ENCODE assay signal across 8 cellular contexts in the genomic region with DNA sequence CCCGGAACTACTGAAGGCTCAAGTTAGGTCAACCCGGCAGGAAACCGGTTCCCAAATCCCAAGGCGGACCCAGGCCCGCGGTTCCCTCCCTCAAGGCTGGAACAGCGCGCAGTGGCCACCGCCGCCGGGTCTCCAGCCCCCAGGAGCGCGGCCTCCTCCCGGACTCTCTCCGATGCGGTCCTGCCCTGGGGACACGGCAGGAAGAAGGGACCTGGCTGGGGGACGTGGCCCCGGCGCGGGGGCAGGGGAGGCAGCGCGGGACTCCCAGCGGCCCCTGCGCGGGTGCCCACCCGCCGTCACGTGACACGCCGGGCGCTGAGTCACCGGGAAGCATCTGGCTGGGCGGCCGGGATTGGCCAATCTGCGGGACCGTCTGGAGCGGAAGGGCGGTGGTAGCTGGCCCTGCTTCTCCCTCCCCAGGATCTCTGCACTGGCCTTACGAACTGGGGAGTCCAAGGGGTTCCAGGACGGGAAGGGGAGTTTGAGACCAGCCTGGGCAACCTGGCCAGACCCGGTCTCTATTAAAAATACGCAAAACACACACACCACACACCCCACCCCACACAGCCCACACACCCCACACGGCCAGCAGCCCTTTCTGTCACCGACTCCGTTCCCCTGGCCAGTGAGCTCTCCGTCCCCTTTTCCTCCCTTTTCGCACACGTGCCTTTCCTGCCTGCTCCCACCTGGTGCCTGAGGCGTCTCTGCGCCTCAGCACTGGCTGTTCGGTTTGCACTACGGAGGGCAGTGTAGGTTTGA. TPM values are rescaled to one million over a fixed set of nuclear protein-coding genes. Genes with fewer than 3 reads are reported as not detected.
DNase-seq lines count a peak whose midpoint lies in the region; ATAC-seq and TF ChIP-seq lines count a peak whose summit lies in the region.

No MANE protein-coding gene starts in this region.

- H4K20me1 ChIP-seq in BLaER1 = no peaks in the 10 kb centered on the region

- H3K4me1 ChIP-seq in BLaER1 (peaks cover 71% of the 10 kb centered on the region), liver (ENCODE audit: control insufficient read depth in 4 of 4, insufficient read depth in 4 of 4, low read length in 3 of 4) (peaks cover 7 to 27% (median 20%) of the 10 kb centered on the region in 4 donors)

- ATAC-seq in GM19324 (IDR thresholded peaks at IDR 0.05; ENCODE audit: low FRiP score, unreplicated experiment) (peak; percentile 92), HG03520 (IDR thresholded peaks at IDR 0.05; ENCODE audit: unreplicated experiment) (peak; percentile 69)

- peak; percentile 91 for DNase-seq in NCI-H526 treated with DMSO at 0.1 percent for 48 hours (lab: John Stamatoyannopoulos, UW)
- peak; percentile 90 for DNase-seq in activated CD4-positive, alpha-beta T cell treated with anti-CD3 and anti-CD28 coated beads, Interleukin-2, amount 50 U/mL, for 1 hour
- peak; percentile 90 for DNase-seq in dedifferentiated amniotic fluid mesenchymal stem cell (ENCODE audit: extremely low spot score)
- peak; percentile 95 for DNase-seq in stimulated activated CD4-positive, alpha-beta T cell treated with anti-CD3 and anti-CD28 coated beads, Interleukin-4, amount 100 ng/mL, for 24 hours

- peak overlapping the region; percentile 97 for H3K4me2 ChIP-seq in BLaER1

- H3K4me3 ChIP-seq in BLaER1 = peak overlapping the region; percentile 79
- H3K4me3 ChIP-seq in liver (ENCODE audit: low read depth in 1 of 3, low read length in 3 of 3) = peak overlapping the region; percentile 71 to 99 (median 73)

- WGBS in liver = 1% methylated on average over 53 of the region's 53 CpGs

- H3K27ac ChIP-seq in BLaER1 (peak overlapping the region; percentile 99), liver (ENCODE audit: low read depth in 1 of 2, low read length in 2 of 2) (peak overlapping the region; percentile 98 to 100)

- peak in 1 of 2 donors; percentile 37 for TF ChIP-seq RAD21 in liver (IDR thresholded peaks at IDR 0.05)

- H3K27me3 ChIP-seq in BLaER1 (no peaks in the 10 kb centered on the region), liver (ENCODE audit: control insufficient read depth in 4 of 4, insufficient read depth in 4 of 4, low read length in 3 of 4) (no peaks in the 10 kb centered on the region)

- H3K9me3 ChIP-seq in BLaER1 = no peaks in the 10 kb centered on the region
- H3K9me3 ChIP-seq in liver (ENCODE audit: control insufficient read depth in 4 of 4, low read length in 3 of 4) = no peaks in the 10 kb centered on the region

- TF ChIP-seq CTCF in liver (IDR thresholded peaks at IDR 0.05; ENCODE audit: low read depth, low read length, missing input control) = no peak

- no peaks in the 10 kb centered on the region for H3K36me3 ChIP-seq in BLaER1
- H3K36me3 ChIP-seq in liver (ENCODE audit: control insufficient read depth in 4 of 4, insufficient read depth in 3 of 4, low read depth in 1 of 4, low read length in 3 of 4) = no peaks in the 10 kb centered on the region

- H3K9ac ChIP-seq in BLaER1 (peak overlapping the region; percentile 97), liver (ENCODE audit: low read depth in 1 of 2, low read length in 2 of 2) (peak overlapping the region; percentile 87 to 100)

TF ChIP-seq in liver, 16 proteins besides CTCF, POLR2A, EP300 and RAD21:
- no peak for TF ChIP-seq ATF3 (IDR thresholded peaks at IDR 0.05)
- TF ChIP-seq FOXA1 (IDR thresholded peaks at IDR 0.05) = no peak
- peak in 1 of 2 donors; percentile 68 for TF ChIP-seq EGR1 (IDR thresholded peaks at IDR 0.05; ENCODE audit: low read depth in 2 of 2)
- TF ChIP-seq REST (IDR thresholded peaks at IDR 0.05) = peak; percentile 87
- TF ChIP-seq RXRA (IDR thresholded peaks at IDR 0.05) = no peak
- TF ChIP-seq JUND (IDR thresholded peaks at IDR 0.05) = peak; percentile 83 to 94
- peak in 1 of 2 donors; percentile 71 for TF ChIP-seq HNF4A (conservative IDR thresholded peaks at IDR 0.05)
- TF ChIP-seq SP1 (IDR thresholded peaks at IDR 0.05) = no peak
- TF ChIP-seq ZBTB33 (IDR thresholded peaks at IDR 0.05) = no peak
- TF ChIP-seq FOXA2 (IDR thresholded peaks at IDR 0.05) = no peak
- TF ChIP-seq YY1 (IDR thresholded peaks at IDR 0.05) = peak; percentile 75
- no peak for TF ChIP-seq HNF4G (IDR thresholded peaks at IDR 0.05)
- TF ChIP-seq MAX (IDR thresholded peaks at IDR 0.05) = peak; percentile 34
- TF ChIP-seq GABPA (IDR thresholded peaks at IDR 0.05 in 1 of 2, conservative IDR thresholded peaks at IDR 0.05 in 1 of 2) = peak in 1 of 2 donors; percentile 73
- TF ChIP-seq TAF1 (conservative IDR thresholded peaks at IDR 0.05) = peak; percentile 65

RNA-seq across cellular contexts. Expression of gene MALAT1, which starts 21.4 kb away (rescaled TPM):
- 1,000 to 10,000 TPM; 3,688 to 8,306 TPM for total RNA-seq in liver
- 1,000 to 10,000 TPM in 1 of 2 donors, 10 to 100 TPM in 1; 11.9 to 3,868 TPM for polyA plus RNA-seq in liver

RNA-seq across cellular contexts. Expression of gene SCYL1, which starts 47.4 kb away (rescaled TPM):
- total RNA-seq in liver = 10 to 100 TPM; 33.7 to 59.5 TPM
- 10 to 100 TPM; 45.6 to 62.0 TPM for polyA plus RNA-seq in liver

RNA-seq across cellular contexts. Expression of gene NEAT1, which starts 54.9 kb away (rescaled TPM):
- 1,000 to 10,000 TPM in 1 of 2 donors, 10 to 100 TPM in 1; 29.6 to 1,968 TPM for total RNA-seq in liver
- polyA plus RNA-seq in liver = 100 to 1,000 TPM in 1 of 2 donors, 10 to 100 TPM in 1; 50.2 to 111 TPM

Comparison
In these comparisons a context has a peak if more than half of its experiments do, and no peak if none do; other contexts are left out.
1. Peak in every context shown above with its lines: DNase-seq, ATAC-seq, H3K4me3 ChIP-seq and H3K27ac ChIP-seq.